Comparison of ENCODE assay signal across 17 cellular contexts in genomic region chrX:14670819-14671218, GRCh38.
DNase-seq lines count a peak whose midpoint lies in the region; ATAC-seq, FAIRE-seq and TF ChIP-seq lines count a peak whose summit lies in the region.
"Had no signal": no experiment of that assay in that cellular context is flagged by ENCODE, and none has a peak within 500 bp of the region (broad histone marks: within the 10 kb centered on the region; RNA-seq: fewer than 3 reads in every experiment).

No MANE protein-coding gene starts in this region.

- no peaks in the 10 kb centered on the region for H4K20me1 ChIP-seq in GM12878 (ENCODE audit: control insufficient read depth, insufficient read depth)

- peak; percentile 69 for ATAC-seq in GM18870 (IDR thresholded peaks at IDR 0.05; ENCODE audit: unreplicated experiment)
- ATAC-seq in GM21576 (IDR thresholded peaks at IDR 0.05; ENCODE audit: unreplicated experiment) = peak; percentile 74
- ATAC-seq in HG03097 (IDR thresholded peaks at IDR 0.05; ENCODE audit: low FRiP score, unreplicated experiment) = peak; percentile 39
- ATAC-seq in GM12878 = peak; percentile 75
- ATAC-seq: CD8-positive, alpha-beta T cell; lower lobe of right lung had no signal

- in situ Hi-C loops in GM12878 (cut with MboI) = no loop called here

- DNase-seq in GM12878 (ENCODE audit: low read depth, low spot score) (peak; percentile 17), SIG-M5 treated with dmso at 0.1 percent for 504 hours (lab: John Stamatoyannopoulos, UW; ENCODE audit: unreplicated experiment) (no peak), C1 segment of cervical spinal cord (lab: John Stamatoyannopoulos, UW) (no peak), kidney tubule cell (ENCODE audit: low spot score) (no peak), right atrium auricular region (ENCODE audit: low spot score) (no peak)
- DNase-seq: brain microvascular endothelial cell; CD8-positive, alpha-beta T cell; hippocampal formation; lower lobe of right lung; NCI-H526; nucleus accumbens; stimulated activated naive CD4-positive, alpha-beta T cell treated with Interleukin-2 at 50 U/mL for 16 hours had no signal

- SMC1A ChIA-PET in GM12878 (lab: Charles Lee; ENCODE audit: uncharacterized antibody, unreplicated experiment) = interaction anchor here (0.7 kb wide), 1 partner anchor 89 kb away, joined by 4 read pairs; no protein-coding TSS in a partner anchor

- TF ChIP-seq RAD21 in GM12878 (IDR thresholded peaks at IDR 0.05; ENCODE audit: insufficient read depth, low read depth, low read length) = no peak

- no peaks in the 10 kb centered on the region for H3K79me2 ChIP-seq in GM12878 (ENCODE audit: control insufficient read depth, insufficient read depth, low read length)

- RAD21 ChIA-PET in GM12878 (lab: Charles Lee; ENCODE audit: unreplicated experiment) = no interaction called here

- WGBS in GM12878 (ENCODE audit: insufficient coverage, insufficient replicate concordance, low lambda C conversion rate, missing lambda C conversion rate) = 0% methylated on average over 1 of the region's 1 CpG

- no peak overlapping the region for H3K9ac ChIP-seq in GM12878 (ENCODE audit: control insufficient read depth, insufficient read depth, low read length)

- peaks cover 12% of the 10 kb centered on the region for H3K4me1 ChIP-seq in GM12878 (ENCODE audit: control insufficient read depth, insufficient read depth, low read length)
- H3K4me1 ChIP-seq in right atrium auricular region = no peaks in the 10 kb centered on the region
- H3K4me1 ChIP-seq: lower lobe of right lung had no signal

- H3K36me3 ChIP-seq in GM12878 (ENCODE audit: control insufficient read depth in 2 of 2, insufficient read depth in 2 of 2, low read length in 1 of 2) = no peaks in the 10 kb centered on the region
- H3K36me3 ChIP-seq in right atrium auricular region = no peaks in the 10 kb centered on the region
- H3K36me3 ChIP-seq: brain microvascular endothelial cell, lower lobe of right lung had no signal

- TF ChIP-seq POLR2A in GM12878 (IDR thresholded peaks at IDR 0.05; ENCODE audit: low read depth, low read length) = no peak

- H2AFZ ChIP-seq in GM12878 (ENCODE audit: control insufficient read depth, low read depth, low read length) = no peak overlapping the region

- no peak for FAIRE-seq in GM12878 (lab: Jason Lieb, UNC)
- FAIRE-seq: endothelial cell of umbilical vein had no signal

- H3K27me3 ChIP-seq in GM12878 (replicated peaks in 1 of 2; ENCODE audit: control insufficient read depth in 2 of 2, insufficient read depth in 2 of 2, low read length in 1 of 2) (no peaks in the 10 kb centered on the region), right atrium auricular region (no peaks in the 10 kb centered on the region)
- H3K27me3 ChIP-seq: brain microvascular endothelial cell had no signal

- no peak for TF ChIP-seq EP300 in GM12878 (IDR thresholded peaks at IDR 0.05; ENCODE audit: borderline replicate concordance in 1 of 2, control insufficient read depth in 1 of 2, low read depth in 2 of 2, low read length in 2 of 2)

- CTCF ChIA-PET in GM12878 (lab: Yijun Ruan, JAX) = interaction anchor here (1.1 kb wide), 1 partner anchor 10 kb away, joined by 3 read pairs; no protein-coding TSS in a partner anchor

- no peak overlapping the region for H3K27ac ChIP-seq in GM12878 (ENCODE audit: control insufficient read depth, insufficient read depth)
- no peak overlapping the region for H3K27ac ChIP-seq in right atrium auricular region
- H3K27ac ChIP-seq: brain microvascular endothelial cell, lower lobe of right lung, SK-N-MC had no signal

- H3K4me3 ChIP-seq in GM12878 (no peak overlapping the region), right atrium auricular region (no peak overlapping the region)
- H3K4me3 ChIP-seq: lower lobe of right lung, SK-N-MC had no signal

- POLR2A ChIA-PET in GM12878 (lab: Charles Lee) = no interaction called here

- intact Hi-C loops in GM12878 (cut with micrococcal nuclease; ENCODE audit: unreplicated experiment) = loop anchor here (10.0 kb wide), 1 partner anchor 574 kb away; no protein-coding TSS in a partner anchor

- no peak overlapping the region for H3K4me2 ChIP-seq in GM12878 (ENCODE audit: control insufficient read depth, insufficient read depth)

- H3K9me3 ChIP-seq in GM12878 (replicated peaks; ENCODE audit: control insufficient read depth, insufficient read depth, low read length) (no peaks in the 10 kb centered on the region; the same call in 2 of the 3 replicates), right atrium auricular region (no peaks in the 10 kb centered on the region)
- H3K9me3 ChIP-seq: lower lobe of right lung had no signal

- no TSS peak for BruUV-seq in GM12878 (replicated peaks; lab: Mats Ljungman, UMichigan)

- no peak for TF ChIP-seq CTCF in GM12878 (IDR thresholded peaks at IDR 0.05 in 2 of 3, conservative IDR thresholded peaks at IDR 0.05 in 1 of 3; ENCODE audit: control insufficient read depth in 2 of 3, extremely low read depth in 1 of 3, insufficient read depth in 1 of 3, low read depth in 3 of 3, low read length in 3 of 3)
- no peak for TF ChIP-seq CTCF in right atrium auricular region (IDR thresholded peaks at IDR 0.05)

TF ChIP-seq in GM12878, 131 proteins besides CTCF, POLR2A, EP300 and RAD21:
- TF ChIP-seq SREBF1 (IDR thresholded peaks at IDR 0.05; ENCODE audit: low read length) = no peak
- peak; percentile 29; the same call in 1 of the 2 replicates for TF ChIP-seq NFIC (IDR thresholded peaks at IDR 0.05; ENCODE audit: low read depth, low read length)
- TF ChIP-seq IRF3 (IDR thresholded peaks at IDR 0.05) = no peak
- TF ChIP-seq SP1 (IDR thresholded peaks at IDR 0.05; ENCODE audit: low read depth, low read length) = no peak
- TF ChIP-seq MEF2A (IDR thresholded peaks at IDR 0.05; ENCODE audit: insufficient read depth, low read depth, low read length) = 0 out of 2 replicates have a peak, but pooled peaks have one; percentile 37
- peak; percentile 75 for TF ChIP-seq SPI1 (IDR thresholded peaks at IDR 0.05; ENCODE audit: borderline replicate concordance, insufficient read depth, low read depth, low read length)
- TF ChIP-seq GABPA (IDR thresholded peaks at IDR 0.05; ENCODE audit: low read depth) = 0 out of 2 replicates have a peak, but pooled peaks have one; percentile 7
- TF ChIP-seq PKNOX1 (IDR thresholded peaks at IDR 0.05) = no peak
- peak; percentile 55 for TF ChIP-seq MEF2B (IDR thresholded peaks at IDR 0.05; ENCODE audit: partially characterized antibody, poor library complexity, severe bottlenecking)
- TF ChIP-seq FOXM1 (IDR thresholded peaks at IDR 0.05; ENCODE audit: low read depth, low read length) = no peak
- peak; percentile 29; the same call in 1 of the 2 replicates for TF ChIP-seq ATF7 (IDR thresholded peaks at IDR 0.05; ENCODE audit: low read depth)
- peak; percentile 79; the same call in 1 of the 2 replicates for TF ChIP-seq ZNF217 (IDR thresholded peaks at IDR 0.05)
- peak; percentile 53; the same call in 1 of the 2 replicates for TF ChIP-seq MTA2 (IDR thresholded peaks at IDR 0.05; ENCODE audit: low read depth)
